ENCODE assay signal across 17 cellular contexts in genomic region chr12:114611145-114612018, GRCh38.
DNase-seq lines count a peak whose midpoint lies in the region; ATAC-seq and FAIRE-seq lines count a peak whose summit lies in the region.
"Had no signal": no experiment of that assay in that cellular context is flagged by ENCODE, and none has a peak within 500 bp of the region (broad histone marks: within the 10 kb centered on the region; RNA-seq: fewer than 3 reads in every experiment).

No MANE protein-coding gene starts in this region.

- peak; percentile 95 for ATAC-seq in left lobe of liver
- no peak for ATAC-seq in HG03460 (IDR thresholded peaks at IDR 0.05; ENCODE audit: unreplicated experiment)
- ATAC-seq in HG02973 (IDR thresholded peaks at IDR 0.05; ENCODE audit: unreplicated experiment), result no peak
- ATAC-seq: K562 had no signal

- H3K9me3 ChIP-seq in small intestine (ENCODE audit: control insufficient read depth, low read depth), result no peaks in the 10 kb centered on the region

- H3K4me1 ChIP-seq in small intestine (ENCODE audit: control insufficient read depth in 2 of 2, insufficient read depth in 1 of 2, low read depth in 1 of 2, low read length in 1 of 2), result no peaks in the 10 kb centered on the region

- DNase-seq in DMS53 treated with DMSO at 0.1 percent for 48 hours (lab: John Stamatoyannopoulos, UW; ENCODE audit: unreplicated experiment) (peak; percentile 40), NCI-H526 treated with DMSO at 0.1 percent for 48 hours (lab: John Stamatoyannopoulos, UW) (peak; percentile 55), left lobe of liver (ENCODE audit: low spot score) (peak; percentile 72), small intestine (peak; percentile 87)
- no peak for DNase-seq in activated CD8-positive, alpha-beta memory T cell treated with anti-CD3 and anti-CD28 coated beads, Interleukin-2, amount 50 U/mL, for 48 hours
- DNase-seq: H9, NCI-H1048, NCI-H146, NCI-H2107, NCI-H226, NCI-H774, Right ventricle myocardium superior had no signal

- H3K36me3 ChIP-seq in small intestine (ENCODE audit: control insufficient read depth in 2 of 2, insufficient read depth in 2 of 2, low read length in 2 of 2), result no peaks in the 10 kb centered on the region
- H3K36me3 ChIP-seq: BLaER1 treated with 17β-estradiol and CSF1 and Interleukin-3, amounts not matched to agents 10 nM and 100 nM had no signal

- H3K4me3 ChIP-seq in small intestine (ENCODE audit: low read depth in 1 of 2, low read length in 2 of 2), result no peak overlapping the region
- H3K4me3 ChIP-seq: BLaER1 treated with 17β-estradiol and CSF1 and Interleukin-3, amounts not matched to agents 10 nM and 100 nM; K562 had no signal

- WGBS in small intestine, 3 donors, result 26 to 59% (median 39%) methylated on average over 8 of the region's 8 CpGs

- no peak overlapping the region for H3K27ac ChIP-seq in small intestine (ENCODE audit: low read depth in 1 of 2, low read length in 1 of 2)
- H3K27ac ChIP-seq: BLaER1 treated with 17β-estradiol and CSF1 and Interleukin-3, amounts not matched to agents 10 nM and 100 nM had no signal

- no peaks in the 10 kb centered on the region for H3K27me3 ChIP-seq in small intestine (ENCODE audit: control insufficient read depth in 2 of 2, insufficient read depth in 2 of 2, low read length in 2 of 2)
- H3K27me3 ChIP-seq: BLaER1 treated with 17β-estradiol and CSF1 and Interleukin-3, amounts not matched to agents 10 nM and 100 nM had no signal

- no peak for FAIRE-seq in small intestine (lab: Jason Lieb, UNC)
- FAIRE-seq: GM19239, K562 had no signal
